1 cellular context compared by ENCODE assay signal in the genomic region with DNA sequence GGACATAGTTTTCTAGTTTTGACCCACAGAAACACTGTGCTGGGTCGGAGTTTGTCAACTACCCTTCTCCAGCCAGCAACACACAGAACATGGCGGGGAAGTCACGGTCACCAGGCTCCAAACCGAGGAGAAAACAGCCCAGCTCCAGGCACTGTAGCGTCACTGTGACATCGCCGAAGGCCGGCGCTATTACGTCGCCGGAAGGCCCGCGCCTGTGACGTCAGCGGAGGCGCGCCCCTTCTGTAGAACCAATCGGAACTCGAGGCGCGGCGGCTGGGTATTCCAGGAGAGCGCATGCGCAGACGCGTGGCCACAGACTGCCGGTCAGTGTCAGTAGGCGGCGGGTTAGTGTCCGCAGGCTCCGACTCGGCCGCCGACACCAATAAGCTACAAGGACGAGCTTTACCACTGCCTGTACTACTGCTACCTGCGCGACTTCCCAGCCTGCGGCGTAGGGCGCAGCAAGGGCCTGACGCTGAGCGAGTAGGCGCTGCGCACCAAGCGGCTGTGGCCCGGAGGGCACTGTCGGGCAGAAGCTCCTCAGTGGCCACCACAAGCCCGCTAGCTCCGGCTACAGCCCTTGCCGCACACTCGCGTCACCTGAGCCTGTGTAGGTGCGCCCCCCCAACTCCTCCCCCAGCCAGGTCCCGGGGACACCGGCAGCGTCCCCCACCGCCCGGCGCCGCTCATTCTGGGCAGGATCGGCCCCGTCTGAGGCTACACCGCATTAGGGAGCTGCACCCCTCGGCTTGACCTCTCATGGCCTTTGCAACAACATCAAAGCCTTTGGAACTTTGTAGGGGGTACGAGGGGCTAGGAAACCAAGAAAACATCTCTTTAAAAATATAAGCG.
TF ChIP-seq lines count a peak whose summit lies in the region.

No MANE protein-coding gene starts in this region.

TF ChIP-seq in HepG2, 621 proteins besides CTCF, POLR2A, EP300 and RAD21 (continued from another document and continues in another):
- TF ChIP-seq, protein P1, sequence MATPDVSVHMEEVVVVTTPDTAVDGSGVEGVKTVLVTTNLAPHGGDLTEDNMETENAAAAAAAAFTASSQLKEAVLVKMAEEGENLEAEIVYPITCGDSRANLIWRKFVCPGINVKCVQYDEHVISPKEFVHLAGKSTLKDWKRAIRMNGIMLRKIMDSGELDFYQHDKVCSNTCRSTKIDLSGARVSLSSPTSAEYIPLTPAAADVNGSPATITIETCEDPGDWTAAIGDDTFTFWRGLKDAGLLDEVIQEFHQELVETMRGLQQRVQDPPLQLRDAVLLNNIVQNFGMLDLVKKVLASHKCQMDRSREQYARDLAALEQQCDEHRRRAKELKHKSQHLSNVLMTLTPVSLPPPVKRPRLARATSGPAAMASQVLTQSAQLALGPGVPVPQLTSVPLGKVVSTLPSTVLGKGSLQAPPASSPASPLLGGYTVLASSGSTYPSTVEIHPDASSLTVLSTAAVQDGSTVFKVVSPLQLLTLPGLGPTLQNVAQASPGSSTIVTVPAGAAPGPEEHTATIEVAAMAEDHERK (CRISPR knock-in tag; IDR thresholded peaks at IDR 0.05; ENCODE audit: low read depth): 0 out of 2 replicates have a peak, but pooled peaks have one; percentile 32
- TF ChIP-seq ZBTB21 (CRISPR knock-in tag; IDR thresholded peaks at IDR 0.05): peak; percentile 100
- TF ChIP-seq, protein P2, sequence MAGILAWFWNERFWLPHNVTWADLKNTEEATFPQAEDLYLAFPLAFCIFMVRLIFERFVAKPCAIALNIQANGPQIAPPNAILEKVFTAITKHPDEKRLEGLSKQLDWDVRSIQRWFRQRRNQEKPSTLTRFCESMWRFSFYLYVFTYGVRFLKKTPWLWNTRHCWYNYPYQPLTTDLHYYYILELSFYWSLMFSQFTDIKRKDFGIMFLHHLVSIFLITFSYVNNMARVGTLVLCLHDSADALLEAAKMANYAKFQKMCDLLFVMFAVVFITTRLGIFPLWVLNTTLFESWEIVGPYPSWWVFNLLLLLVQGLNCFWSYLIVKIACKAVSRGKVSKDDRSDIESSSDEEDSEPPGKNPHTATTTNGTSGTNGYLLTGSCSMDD (CRISPR knock-in tag; IDR thresholded peaks at IDR 0.05): no peak
- TF ChIP-seq ZFP36L2 (CRISPR knock-in tag; IDR thresholded peaks at IDR 0.05): no peak
- no peak; the same call in 1 of the 2 replicates for TF ChIP-seq SMARCC2 (IDR thresholded peaks at IDR 0.05)
- no peak for TF ChIP-seq ZNF253 (CRISPR knock-in tag; IDR thresholded peaks at IDR 0.05; ENCODE audit: borderline replicate concordance)
- no peak for TF ChIP-seq ZNF234 (CRISPR knock-in tag; conservative IDR thresholded peaks at IDR 0.05)
- no peak for TF ChIP-seq ZNF589 (CRISPR knock-in tag; conservative IDR thresholded peaks at IDR 0.05)
- TF ChIP-seq ZNF724P (CRISPR knock-in tag; IDR thresholded peaks at IDR 0.05; ENCODE audit: borderline replicate concordance): no peak; the same call in 1 of the 2 replicates
- 0 out of 2 replicates have a peak, but pooled peaks have one; percentile 72 for TF ChIP-seq ZMAT3 (CRISPR knock-in tag; conservative IDR thresholded peaks at IDR 0.05)
- TF ChIP-seq, protein P3, sequence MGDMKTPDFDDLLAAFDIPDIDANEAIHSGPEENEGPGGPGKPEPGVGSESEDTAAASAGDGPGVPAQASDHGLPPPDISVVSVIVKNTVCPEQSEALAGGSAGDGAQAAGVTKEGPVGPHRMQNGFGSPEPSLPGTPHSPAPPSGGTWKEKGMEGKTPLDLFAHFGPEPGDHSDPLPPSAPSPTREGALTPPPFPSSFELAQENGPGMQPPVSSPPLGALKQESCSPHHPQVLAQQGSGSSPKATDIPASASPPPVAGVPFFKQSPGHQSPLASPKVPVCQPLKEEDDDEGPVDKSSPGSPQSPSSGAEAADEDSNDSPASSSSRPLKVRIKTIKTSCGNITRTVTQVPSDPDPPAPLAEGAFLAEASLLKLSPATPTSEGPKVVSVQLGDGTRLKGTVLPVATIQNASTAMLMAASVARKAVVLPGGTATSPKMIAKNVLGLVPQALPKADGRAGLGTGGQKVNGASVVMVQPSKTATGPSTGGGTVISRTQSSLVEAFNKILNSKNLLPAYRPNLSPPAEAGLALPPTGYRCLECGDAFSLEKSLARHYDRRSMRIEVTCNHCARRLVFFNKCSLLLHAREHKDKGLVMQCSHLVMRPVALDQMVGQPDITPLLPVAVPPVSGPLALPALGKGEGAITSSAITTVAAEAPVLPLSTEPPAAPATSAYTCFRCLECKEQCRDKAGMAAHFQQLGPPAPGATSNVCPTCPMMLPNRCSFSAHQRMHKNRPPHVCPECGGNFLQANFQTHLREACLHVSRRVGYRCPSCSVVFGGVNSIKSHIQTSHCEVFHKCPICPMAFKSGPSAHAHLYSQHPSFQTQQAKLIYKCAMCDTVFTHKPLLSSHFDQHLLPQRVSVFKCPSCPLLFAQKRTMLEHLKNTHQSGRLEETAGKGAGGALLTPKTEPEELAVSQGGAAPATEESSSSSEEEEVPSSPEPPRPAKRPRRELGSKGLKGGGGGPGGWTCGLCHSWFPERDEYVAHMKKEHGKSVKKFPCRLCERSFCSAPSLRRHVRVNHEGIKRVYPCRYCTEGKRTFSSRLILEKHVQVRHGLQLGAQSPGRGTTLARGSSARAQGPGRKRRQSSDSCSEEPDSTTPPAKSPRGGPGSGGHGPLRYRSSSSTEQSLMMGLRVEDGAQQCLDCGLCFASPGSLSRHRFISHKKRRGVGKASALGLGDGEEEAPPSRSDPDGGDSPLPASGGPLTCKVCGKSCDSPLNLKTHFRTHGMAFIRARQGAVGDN (CRISPR knock-in tag; IDR thresholded peaks at IDR 0.05): peak; percentile 95
- TF ChIP-seq NFYB (CRISPR knock-in tag; IDR thresholded peaks at IDR 0.05): peak; percentile 87
- TF ChIP-seq ZFP36 (IDR thresholded peaks at IDR 0.05; ENCODE audit: borderline replicate concordance, low read depth, low read length, partially characterized antibody): no peak
- TF ChIP-seq, protein P4, sequence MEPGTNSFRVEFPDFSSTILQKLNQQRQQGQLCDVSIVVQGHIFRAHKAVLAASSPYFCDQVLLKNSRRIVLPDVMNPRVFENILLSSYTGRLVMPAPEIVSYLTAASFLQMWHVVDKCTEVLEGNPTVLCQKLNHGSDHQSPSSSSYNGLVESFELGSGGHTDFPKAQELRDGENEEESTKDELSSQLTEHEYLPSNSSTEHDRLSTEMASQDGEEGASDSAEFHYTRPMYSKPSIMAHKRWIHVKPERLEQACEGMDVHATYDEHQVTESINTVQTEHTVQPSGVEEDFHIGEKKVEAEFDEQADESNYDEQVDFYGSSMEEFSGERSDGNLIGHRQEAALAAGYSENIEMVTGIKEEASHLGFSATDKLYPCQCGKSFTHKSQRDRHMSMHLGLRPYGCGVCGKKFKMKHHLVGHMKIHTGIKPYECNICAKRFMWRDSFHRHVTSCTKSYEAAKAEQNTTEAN (CRISPR knock-in tag; conservative IDR thresholded peaks at IDR 0.05): peak; percentile 56; the same call in 1 of the 2 replicates
- peak; percentile 56; the same call in 1 of the 2 replicates for TF ChIP-seq YEATS4 (CRISPR knock-in tag; IDR thresholded peaks at IDR 0.05; ENCODE audit: borderline replicate concordance)
- TF ChIP-seq, protein P5, sequence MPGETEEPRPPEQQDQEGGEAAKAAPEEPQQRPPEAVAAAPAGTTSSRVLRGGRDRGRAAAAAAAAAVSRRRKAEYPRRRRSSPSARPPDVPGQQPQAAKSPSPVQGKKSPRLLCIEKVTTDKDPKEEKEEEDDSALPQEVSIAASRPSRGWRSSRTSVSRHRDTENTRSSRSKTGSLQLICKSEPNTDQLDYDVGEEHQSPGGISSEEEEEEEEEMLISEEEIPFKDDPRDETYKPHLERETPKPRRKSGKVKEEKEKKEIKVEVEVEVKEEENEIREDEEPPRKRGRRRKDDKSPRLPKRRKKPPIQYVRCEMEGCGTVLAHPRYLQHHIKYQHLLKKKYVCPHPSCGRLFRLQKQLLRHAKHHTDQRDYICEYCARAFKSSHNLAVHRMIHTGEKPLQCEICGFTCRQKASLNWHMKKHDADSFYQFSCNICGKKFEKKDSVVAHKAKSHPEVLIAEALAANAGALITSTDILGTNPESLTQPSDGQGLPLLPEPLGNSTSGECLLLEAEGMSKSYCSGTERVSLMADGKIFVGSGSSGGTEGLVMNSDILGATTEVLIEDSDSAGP (CRISPR knock-in tag; IDR thresholded peaks at IDR 0.05; ENCODE audit: borderline replicate concordance): peak; percentile 82
- TF ChIP-seq, protein P6, sequence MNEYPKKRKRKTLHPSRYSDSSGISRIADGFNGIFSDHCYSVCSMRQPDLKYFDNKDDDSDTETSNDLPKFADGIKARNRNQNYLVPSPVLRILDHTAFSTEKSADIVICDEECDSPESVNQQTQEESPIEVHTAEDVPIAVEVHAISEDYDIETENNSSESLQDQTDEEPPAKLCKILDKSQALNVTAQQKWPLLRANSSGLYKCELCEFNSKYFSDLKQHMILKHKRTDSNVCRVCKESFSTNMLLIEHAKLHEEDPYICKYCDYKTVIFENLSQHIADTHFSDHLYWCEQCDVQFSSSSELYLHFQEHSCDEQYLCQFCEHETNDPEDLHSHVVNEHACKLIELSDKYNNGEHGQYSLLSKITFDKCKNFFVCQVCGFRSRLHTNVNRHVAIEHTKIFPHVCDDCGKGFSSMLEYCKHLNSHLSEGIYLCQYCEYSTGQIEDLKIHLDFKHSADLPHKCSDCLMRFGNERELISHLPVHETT (CRISPR knock-in tag; conservative IDR thresholded peaks at IDR 0.05): peak; percentile 55; the same call in 1 of the 2 replicates
- TF ChIP-seq ZKSCAN1 (IDR thresholded peaks at IDR 0.05; ENCODE audit: low read length): no peak
- TF ChIP-seq ZC3H13 (CRISPR knock-in tag; IDR thresholded peaks at IDR 0.05): no peak; the same call in 1 of the 2 replicates
- no peak for TF ChIP-seq NR3C1 (CRISPR knock-in tag; IDR thresholded peaks at IDR 0.05)
- no peak for TF ChIP-seq MIXL1 (CRISPR knock-in tag; IDR thresholded peaks at IDR 0.05)
- TF ChIP-seq PAX8 (CRISPR knock-in tag; IDR thresholded peaks at IDR 0.05; ENCODE audit: borderline replicate concordance): no peak
- TF ChIP-seq, protein P7, sequence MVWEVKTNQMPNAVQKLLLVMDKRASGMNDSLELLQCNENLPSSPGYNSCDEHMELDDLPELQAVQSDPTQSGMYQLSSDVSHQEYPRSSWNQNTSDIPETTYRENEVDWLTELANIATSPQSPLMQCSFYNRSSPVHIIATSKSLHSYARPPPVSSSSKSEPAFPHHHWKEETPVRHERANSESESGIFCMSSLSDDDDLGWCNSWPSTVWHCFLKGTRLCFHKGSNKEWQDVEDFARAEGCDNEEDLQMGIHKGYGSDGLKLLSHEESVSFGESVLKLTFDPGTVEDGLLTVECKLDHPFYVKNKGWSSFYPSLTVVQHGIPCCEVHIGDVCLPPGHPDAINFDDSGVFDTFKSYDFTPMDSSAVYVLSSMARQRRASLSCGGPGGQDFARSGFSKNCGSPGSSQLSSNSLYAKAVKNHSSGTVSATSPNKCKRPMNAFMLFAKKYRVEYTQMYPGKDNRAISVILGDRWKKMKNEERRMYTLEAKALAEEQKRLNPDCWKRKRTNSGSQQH (CRISPR knock-in tag; IDR thresholded peaks at IDR 0.05; ENCODE audit: low read depth): no peak
- TF ChIP-seq, protein P8, sequence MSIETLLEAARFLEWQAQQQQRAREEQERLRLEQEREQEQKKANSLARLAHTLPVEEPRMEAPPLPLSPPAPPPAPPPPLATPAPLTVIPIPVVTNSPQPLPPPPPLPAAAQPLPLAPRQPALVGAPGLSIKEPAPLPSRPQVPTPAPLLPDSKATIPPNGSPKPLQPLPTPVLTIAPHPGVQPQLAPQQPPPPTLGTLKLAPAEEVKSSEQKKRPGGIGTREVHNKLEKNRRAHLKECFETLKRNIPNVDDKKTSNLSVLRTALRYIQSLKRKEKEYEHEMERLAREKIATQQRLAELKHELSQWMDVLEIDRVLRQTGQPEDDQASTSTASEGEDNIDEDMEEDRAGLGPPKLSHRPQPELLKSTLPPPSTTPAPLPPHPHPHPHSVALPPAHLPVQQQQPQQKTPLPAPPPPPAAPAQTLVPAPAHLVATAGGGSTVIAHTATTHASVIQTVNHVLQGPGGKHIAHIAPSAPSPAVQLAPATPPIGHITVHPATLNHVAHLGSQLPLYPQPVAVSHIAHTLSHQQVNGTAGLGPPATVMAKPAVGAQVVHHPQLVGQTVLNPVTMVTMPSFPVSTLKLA (IDR thresholded peaks at IDR 0.05): no peak
- TF ChIP-seq, protein P9, sequence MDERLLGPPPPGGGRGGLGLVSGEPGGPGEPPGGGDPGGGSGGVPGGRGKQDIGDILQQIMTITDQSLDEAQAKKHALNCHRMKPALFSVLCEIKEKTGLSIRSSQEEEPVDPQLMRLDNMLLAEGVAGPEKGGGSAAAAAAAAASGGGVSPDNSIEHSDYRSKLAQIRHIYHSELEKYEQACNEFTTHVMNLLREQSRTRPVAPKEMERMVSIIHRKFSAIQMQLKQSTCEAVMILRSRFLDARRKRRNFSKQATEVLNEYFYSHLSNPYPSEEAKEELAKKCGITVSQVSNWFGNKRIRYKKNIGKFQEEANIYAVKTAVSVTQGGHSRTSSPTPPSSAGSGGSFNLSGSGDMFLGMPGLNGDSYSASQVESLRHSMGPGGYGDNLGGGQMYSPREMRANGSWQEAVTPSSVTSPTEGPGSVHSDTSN (CRISPR knock-in tag; IDR thresholded peaks at IDR 0.05): no peak
- no peak for TF ChIP-seq CCAR2 (optimal IDR thresholded peaks at IDR 0.05; ENCODE audit: low read depth, low read length)
- peak; percentile 71 for TF ChIP-seq ZNF792 (CRISPR knock-in tag; IDR thresholded peaks at IDR 0.05)
- peak; percentile 71; the same call in 1 of the 2 replicates for TF ChIP-seq MTA1 (CRISPR knock-in tag; IDR thresholded peaks at IDR 0.05; ENCODE audit: borderline replicate concordance)
- TF ChIP-seq RBM39 (IDR thresholded peaks at IDR 0.05; ENCODE audit: low read depth, low read length, poor library complexity, severe bottlenecking): no peak
- TF ChIP-seq, protein P10, sequence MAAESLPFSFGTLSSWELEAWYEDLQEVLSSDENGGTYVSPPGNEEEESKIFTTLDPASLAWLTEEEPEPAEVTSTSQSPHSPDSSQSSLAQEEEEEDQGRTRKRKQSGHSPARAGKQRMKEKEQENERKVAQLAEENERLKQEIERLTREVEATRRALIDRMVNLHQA (CRISPR knock-in tag; IDR thresholded peaks at IDR 0.05): no peak
- TF ChIP-seq LCORL (IDR thresholded peaks at IDR 0.05): no peak
- no peak for TF ChIP-seq LCORL (CRISPR knock-in tag; IDR thresholded peaks at IDR 0.05)
- TF ChIP-seq EEA1 (CRISPR knock-in tag; IDR thresholded peaks at IDR 0.05; ENCODE audit: borderline replicate concordance): no peak
- TF ChIP-seq, protein P11, sequence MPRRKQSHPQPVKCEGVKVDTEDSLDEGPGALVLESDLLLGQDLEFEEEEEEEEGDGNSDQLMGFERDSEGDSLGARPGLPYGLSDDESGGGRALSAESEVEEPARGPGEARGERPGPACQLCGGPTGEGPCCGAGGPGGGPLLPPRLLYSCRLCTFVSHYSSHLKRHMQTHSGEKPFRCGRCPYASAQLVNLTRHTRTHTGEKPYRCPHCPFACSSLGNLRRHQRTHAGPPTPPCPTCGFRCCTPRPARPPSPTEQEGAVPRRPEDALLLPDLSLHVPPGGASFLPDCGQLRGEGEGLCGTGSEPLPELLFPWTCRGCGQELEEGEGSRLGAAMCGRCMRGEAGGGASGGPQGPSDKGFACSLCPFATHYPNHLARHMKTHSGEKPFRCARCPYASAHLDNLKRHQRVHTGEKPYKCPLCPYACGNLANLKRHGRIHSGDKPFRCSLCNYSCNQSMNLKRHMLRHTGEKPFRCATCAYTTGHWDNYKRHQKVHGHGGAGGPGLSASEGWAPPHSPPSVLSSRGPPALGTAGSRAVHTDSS (CRISPR knock-in tag; conservative IDR thresholded peaks at IDR 0.05): 0 out of 2 replicates have a peak, but pooled peaks have one; percentile 89
- peak; percentile 77 for TF ChIP-seq KDM2A (CRISPR knock-in tag; IDR thresholded peaks at IDR 0.05; ENCODE audit: borderline replicate concordance, low read depth)
- TF ChIP-seq ZFP41 (CRISPR knock-in tag; IDR thresholded peaks at IDR 0.05; ENCODE audit: borderline replicate concordance): no peak
- no peak for TF ChIP-seq ARNT (IDR thresholded peaks at IDR 0.05)
- no peak; the same call in 1 of the 2 replicates for TF ChIP-seq RXRA (CRISPR knock-in tag; IDR thresholded peaks at IDR 0.05)
